In the genomic region with DNA sequence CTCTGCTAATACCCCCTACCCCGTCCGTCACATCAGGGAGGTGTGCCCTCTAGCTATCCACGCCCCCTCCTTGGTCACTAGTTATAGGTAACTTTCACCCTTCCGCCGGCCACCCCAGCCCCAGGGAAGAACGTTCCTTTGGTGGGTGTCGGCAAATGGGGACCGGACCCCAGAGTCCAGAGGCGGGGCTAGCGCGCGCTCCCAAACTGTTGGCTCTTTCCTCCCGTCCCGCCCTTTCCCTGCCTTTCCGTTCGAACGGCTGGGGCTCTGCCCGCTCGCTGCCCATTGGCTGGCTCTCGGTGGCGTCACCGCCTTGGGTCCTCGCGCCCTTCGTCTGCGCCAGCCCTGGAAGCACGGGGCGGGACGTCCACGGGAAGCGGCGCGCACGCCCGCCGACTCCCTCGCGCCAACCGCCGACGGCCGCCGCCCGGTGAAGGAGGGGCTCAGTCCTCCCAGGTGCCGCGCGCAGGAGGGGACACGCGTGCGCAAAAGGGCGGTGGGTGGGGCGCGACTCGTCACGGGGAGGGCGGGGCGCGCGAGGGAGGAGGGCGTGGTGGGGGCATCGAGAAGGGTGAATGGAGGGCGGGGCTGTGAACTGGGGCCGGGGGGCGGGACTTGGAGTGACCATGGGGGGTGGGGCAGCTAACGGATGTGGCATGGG, we compare ENCODE assay signal across 1 cellular context.
TF ChIP-seq lines count a peak whose summit lies in the region.

No MANE protein-coding gene starts in this region.

TF ChIP-seq in IMR-90, 13 proteins besides CTCF, POLR2A, EP300 and RAD21 (continued from another document):
- TF ChIP-seq, protein P1, sequence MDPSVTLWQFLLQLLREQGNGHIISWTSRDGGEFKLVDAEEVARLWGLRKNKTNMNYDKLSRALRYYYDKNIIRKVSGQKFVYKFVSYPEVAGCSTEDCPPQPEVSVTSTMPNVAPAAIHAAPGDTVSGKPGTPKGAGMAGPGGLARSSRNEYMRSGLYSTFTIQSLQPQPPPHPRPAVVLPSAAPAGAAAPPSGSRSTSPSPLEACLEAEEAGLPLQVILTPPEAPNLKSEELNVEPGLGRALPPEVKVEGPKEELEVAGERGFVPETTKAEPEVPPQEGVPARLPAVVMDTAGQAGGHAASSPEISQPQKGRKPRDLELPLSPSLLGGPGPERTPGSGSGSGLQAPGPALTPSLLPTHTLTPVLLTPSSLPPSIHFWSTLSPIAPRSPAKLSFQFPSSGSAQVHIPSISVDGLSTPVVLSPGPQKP (IDR thresholded peaks at IDR 0.05; ENCODE audit: borderline replicate concordance, low read depth, low read length), result no peak
- TF ChIP-seq CEBPB (IDR thresholded peaks at IDR 0.05; ENCODE audit: low read depth, low read length) (no peak), MAZ (IDR thresholded peaks at IDR 0.05; ENCODE audit: borderline replicate concordance, low read depth, low read length) (peak; percentile 85; the same call in 1 of the 2 replicates), RFX5 (IDR thresholded peaks at IDR 0.05; ENCODE audit: low read depth, low read length) (no peak), MXI1 (IDR thresholded peaks at IDR 0.05; ENCODE audit: borderline replicate concordance, low read depth, low read length) (peak; percentile 95), MAFK (IDR thresholded peaks at IDR 0.05; ENCODE audit: low read depth, low read length) (no peak), SMC3 (IDR thresholded peaks at IDR 0.05; ENCODE audit: low read depth, low read length) (no peak), CHD1 (IDR thresholded peaks at IDR 0.05; ENCODE audit: low read depth, low read length) (no peak), FOS (IDR thresholded peaks at IDR 0.05; ENCODE audit: low read depth, low read length) (no peak), RCOR1 (IDR thresholded peaks at IDR 0.05; ENCODE audit: insufficient replicate concordance, low read length) (no peak), NFE2L2 (IDR thresholded peaks at IDR 0.05; ENCODE audit: low read depth, low read length) (no peak)
- TF ChIP-seq, protein P2, sequence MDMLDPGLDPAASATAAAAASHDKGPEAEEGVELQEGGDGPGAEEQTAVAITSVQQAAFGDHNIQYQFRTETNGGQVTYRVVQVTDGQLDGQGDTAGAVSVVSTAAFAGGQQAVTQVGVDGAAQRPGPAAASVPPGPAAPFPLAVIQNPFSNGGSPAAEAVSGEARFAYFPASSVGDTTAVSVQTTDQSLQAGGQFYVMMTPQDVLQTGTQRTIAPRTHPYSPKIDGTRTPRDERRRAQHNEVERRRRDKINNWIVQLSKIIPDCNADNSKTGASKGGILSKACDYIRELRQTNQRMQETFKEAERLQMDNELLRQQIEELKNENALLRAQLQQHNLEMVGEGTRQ (IDR thresholded peaks at IDR 0.05; ENCODE audit: low read depth, low read length), result 0 out of 2 replicates have a peak, but pooled peaks have one; percentile 57
